ENCODE assay signal across 1 cellular context in the genomic region with DNA sequence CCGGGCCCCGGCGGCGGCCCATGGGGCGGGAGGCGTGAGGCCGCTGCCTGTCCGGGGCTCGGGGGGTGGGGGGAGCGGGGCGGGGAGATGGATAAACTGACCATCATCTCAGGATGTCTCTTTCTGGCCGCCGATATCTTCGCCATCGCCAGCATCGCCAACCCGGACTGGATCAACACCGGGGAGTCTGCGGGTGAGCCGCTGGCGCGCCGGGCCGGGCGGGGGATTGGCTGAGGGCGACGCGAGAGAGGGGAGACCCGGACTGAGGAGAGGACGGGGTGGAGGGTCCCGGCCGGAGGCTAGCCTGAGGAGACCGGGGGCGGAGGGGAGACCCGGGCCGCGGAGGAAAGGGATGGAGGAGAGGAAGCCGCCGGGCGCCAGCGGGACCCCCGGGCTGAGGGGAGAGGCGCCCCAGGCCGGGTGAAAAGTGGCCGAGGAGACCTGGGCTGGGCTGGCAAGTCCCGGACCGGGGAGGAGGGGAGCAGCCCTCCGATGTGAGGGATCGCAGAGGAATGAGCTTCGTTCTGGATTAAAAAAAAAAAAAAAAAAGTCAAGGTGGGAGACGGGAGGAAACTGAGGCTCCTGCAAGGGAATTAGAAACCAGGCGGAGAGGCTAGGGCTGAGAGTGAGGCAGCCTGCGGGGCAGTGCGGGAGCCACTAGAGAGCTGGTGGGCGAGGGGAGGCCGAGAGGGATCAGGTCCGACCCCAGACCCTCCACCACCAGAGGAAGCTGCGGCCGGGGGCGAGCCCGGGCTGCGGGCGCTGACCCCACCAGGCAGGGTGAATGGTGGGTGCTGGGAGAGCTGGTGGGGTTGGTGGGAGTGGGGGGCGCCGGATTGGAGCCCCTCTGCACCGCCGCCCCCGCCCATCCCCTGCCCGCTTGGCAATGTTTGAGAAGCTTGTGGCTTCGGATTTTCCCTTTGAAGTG.
TF ChIP-seq lines count a peak whose summit lies in the region.

No MANE protein-coding gene starts in this region.

TF ChIP-seq in HepG2, 621 proteins besides CTCF, POLR2A, EP300 and RAD21 (continued from another document and continues in another):
- peak; percentile 64; the same call in 1 of the 2 replicates for TF ChIP-seq ZNF362 (CRISPR knock-in tag; IDR thresholded peaks at IDR 0.05; ENCODE audit: borderline replicate concordance)
- TF ChIP-seq SIX1 (CRISPR knock-in tag; IDR thresholded peaks at IDR 0.05; ENCODE audit: borderline replicate concordance): no peak
- TF ChIP-seq RFX1 (IDR thresholded peaks at IDR 0.05): no peak
- TF ChIP-seq NBN (conservative IDR thresholded peaks at IDR 0.05): no peak
- no peak for TF ChIP-seq ZNF775 (CRISPR knock-in tag; IDR thresholded peaks at IDR 0.05; ENCODE audit: borderline replicate concordance)
- TF ChIP-seq, protein P1, sequence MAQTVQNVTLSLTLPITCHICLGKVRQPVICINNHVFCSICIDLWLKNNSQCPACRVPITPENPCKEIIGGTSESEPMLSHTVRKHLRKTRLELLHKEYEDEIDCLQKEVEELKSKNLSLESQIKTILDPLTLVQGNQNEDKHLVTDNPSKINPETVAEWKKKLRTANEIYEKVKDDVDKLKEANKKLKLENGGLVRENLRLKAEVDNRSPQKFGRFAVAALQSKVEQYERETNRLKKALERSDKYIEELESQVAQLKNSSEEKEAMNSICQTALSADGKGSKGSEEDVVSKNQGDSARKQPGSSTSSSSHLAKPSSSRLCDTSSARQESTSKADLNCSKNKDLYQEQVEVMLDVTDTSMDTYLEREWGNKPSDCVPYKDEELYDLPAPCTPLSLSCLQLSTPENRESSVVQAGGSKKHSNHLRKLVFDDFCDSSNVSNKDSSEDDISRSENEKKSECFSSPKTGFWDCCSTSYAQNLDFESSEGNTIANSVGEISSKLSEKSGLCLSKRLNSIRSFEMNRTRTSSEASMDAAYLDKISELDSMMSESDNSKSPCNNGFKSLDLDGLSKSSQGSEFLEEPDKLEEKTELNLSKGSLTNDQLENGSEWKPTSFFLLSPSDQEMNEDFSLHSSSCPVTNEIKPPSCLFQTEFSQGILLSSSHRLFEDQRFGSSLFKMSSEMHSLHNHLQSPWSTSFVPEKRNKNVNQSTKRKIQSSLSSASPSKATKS (CRISPR knock-in tag; IDR thresholded peaks at IDR 0.05): no peak
- 0 out of 2 replicates have a peak, but pooled peaks have one; percentile 4 for TF ChIP-seq ZNF224 (CRISPR knock-in tag; IDR thresholded peaks at IDR 0.05)
- TF ChIP-seq ZNF441 (CRISPR knock-in tag; IDR thresholded peaks at IDR 0.05; ENCODE audit: borderline replicate concordance): no peak
- no peak for TF ChIP-seq NR0B2 (CRISPR knock-in tag; IDR thresholded peaks at IDR 0.05)
- TF ChIP-seq FOXA3 (CRISPR knock-in tag; IDR thresholded peaks at IDR 0.05): no peak
- TF ChIP-seq CHCHD3 (CRISPR knock-in tag; IDR thresholded peaks at IDR 0.05): peak; percentile 63; the same call in 1 of the 2 replicates
- TF ChIP-seq MEIS1 (CRISPR knock-in tag; IDR thresholded peaks at IDR 0.05; ENCODE audit: borderline replicate concordance): no peak
- no peak for TF ChIP-seq RAD51 (IDR thresholded peaks at IDR 0.05; ENCODE audit: borderline replicate concordance)
- TF ChIP-seq ATF7-NPFF (CRISPR knock-in tag; IDR thresholded peaks at IDR 0.05; ENCODE audit: low read depth): 0 out of 2 replicates have a peak, but pooled peaks have one; percentile 63
- 0 out of 2 replicates have a peak, but pooled peaks have one; percentile 29 for TF ChIP-seq SRY (CRISPR knock-in tag; IDR thresholded peaks at IDR 0.05)
- no peak for TF ChIP-seq ZNF646 (CRISPR knock-in tag; IDR thresholded peaks at IDR 0.05)
- TF ChIP-seq ZFP37 (CRISPR knock-in tag; IDR thresholded peaks at IDR 0.05; ENCODE audit: borderline replicate concordance): 0 out of 2 replicates have a peak, but pooled peaks have one; percentile 46
- TF ChIP-seq CENPBD1 (CRISPR knock-in tag; IDR thresholded peaks at IDR 0.05; ENCODE audit: borderline replicate concordance, low read depth): no peak
- no peak for TF ChIP-seq ZNF207 (IDR thresholded peaks at IDR 0.05; ENCODE audit: borderline replicate concordance)
- TF ChIP-seq AGO2 (optimal IDR thresholded peaks at IDR 0.05; ENCODE audit: low read depth, low read length): peak; percentile 64
- no peak for TF ChIP-seq ZNF430 (CRISPR knock-in tag; IDR thresholded peaks at IDR 0.05)
- no peak for TF ChIP-seq ZNF382 (CRISPR knock-in tag; IDR thresholded peaks at IDR 0.05; ENCODE audit: borderline replicate concordance)
- TF ChIP-seq, protein P2, sequence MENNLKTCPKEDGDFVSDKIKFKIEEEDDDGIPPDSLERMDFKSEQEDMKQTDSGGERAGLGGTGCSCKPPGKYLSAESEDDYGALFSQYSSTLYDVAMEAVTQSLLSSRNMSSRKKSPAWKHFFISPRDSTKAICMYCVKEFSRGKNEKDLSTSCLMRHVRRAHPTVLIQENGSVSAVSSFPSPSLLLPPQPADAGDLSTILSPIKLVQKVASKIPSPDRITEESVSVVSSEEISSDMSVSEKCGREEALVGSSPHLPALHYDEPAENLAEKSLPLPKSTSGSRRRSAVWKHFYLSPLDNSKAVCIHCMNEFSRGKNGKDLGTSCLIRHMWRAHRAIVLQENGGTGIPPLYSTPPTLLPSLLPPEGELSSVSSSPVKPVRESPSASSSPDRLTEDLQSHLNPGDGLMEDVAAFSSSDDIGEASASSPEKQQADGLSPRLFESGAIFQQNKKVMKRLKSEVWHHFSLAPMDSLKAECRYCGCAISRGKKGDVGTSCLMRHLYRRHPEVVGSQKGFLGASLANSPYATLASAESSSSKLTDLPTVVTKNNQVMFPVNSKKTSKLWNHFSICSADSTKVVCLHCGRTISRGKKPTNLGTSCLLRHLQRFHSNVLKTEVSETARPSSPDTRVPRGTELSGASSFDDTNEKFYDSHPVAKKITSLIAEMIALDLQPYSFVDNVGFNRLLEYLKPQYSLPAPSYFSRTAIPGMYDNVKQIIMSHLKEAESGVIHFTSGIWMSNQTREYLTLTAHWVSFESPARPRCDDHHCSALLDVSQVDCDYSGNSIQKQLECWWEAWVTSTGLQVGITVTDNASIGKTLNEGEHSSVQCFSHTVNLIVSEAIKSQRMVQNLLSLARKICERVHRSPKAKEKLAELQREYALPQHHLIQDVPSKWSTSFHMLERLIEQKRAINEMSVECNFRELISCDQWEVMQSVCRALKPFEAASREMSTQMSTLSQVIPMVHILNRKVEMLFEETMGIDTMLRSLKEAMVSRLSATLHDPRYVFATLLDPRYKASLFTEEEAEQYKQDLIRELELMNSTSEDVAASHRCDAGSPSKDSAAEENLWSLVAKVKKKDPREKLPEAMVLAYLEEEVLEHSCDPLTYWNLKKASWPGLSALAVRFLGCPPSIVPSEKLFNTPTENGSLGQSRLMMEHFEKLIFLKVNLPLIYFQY (CRISPR knock-in tag; IDR thresholded peaks at IDR 0.05; ENCODE audit: borderline replicate concordance): no peak
- peak; percentile 86 for TF ChIP-seq ZBTB7A (CRISPR knock-in tag; IDR thresholded peaks at IDR 0.05)
- no peak for TF ChIP-seq THRA (CRISPR knock-in tag; IDR thresholded peaks at IDR 0.05; ENCODE audit: borderline replicate concordance)
- no peak for TF ChIP-seq ZNF550 (CRISPR knock-in tag; IDR thresholded peaks at IDR 0.05; ENCODE audit: borderline replicate concordance)
- TF ChIP-seq YEATS4 (CRISPR knock-in tag; IDR thresholded peaks at IDR 0.05; ENCODE audit: borderline replicate concordance): peak; percentile 2; the same call in 1 of the 2 replicates
- peak; percentile 39; the same call in 1 of the 2 replicates for TF ChIP-seq ZNF143 (CRISPR knock-in tag; IDR thresholded peaks at IDR 0.05)
- TF ChIP-seq, protein P3, sequence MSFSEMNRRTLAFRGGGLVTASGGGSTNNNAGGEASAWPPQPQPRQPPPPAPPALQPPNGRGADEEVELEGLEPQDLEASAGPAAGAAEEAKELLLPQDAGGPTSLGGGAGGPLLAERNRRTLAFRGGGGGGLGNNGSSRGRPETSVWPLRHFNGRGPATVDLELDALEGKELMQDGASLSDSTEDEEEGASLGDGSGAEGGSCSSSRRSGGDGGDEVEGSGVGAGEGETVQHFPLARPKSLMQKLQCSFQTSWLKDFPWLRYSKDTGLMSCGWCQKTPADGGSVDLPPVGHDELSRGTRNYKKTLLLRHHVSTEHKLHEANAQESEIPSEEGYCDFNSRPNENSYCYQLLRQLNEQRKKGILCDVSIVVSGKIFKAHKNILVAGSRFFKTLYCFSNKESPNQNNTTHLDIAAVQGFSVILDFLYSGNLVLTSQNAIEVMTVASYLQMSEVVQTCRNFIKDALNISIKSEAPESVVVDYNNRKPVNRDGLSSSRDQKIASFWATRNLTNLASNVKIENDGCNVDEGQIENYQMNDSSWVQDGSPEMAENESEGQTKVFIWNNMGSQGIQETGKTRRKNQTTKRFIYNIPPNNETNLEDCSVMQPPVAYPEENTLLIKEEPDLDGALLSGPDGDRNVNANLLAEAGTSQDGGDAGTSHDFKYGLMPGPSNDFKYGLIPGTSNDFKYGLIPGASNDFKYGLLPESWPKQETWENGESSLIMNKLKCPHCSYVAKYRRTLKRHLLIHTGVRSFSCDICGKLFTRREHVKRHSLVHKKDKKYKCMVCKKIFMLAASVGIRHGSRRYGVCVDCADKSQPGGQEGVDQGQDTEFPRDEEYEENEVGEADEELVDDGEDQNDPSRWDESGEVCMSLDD (CRISPR knock-in tag; IDR thresholded peaks at IDR 0.05; ENCODE audit: borderline replicate concordance): 0 out of 2 replicates have a peak, but pooled peaks have one; percentile 44
- no peak for TF ChIP-seq ZNF672 (CRISPR knock-in tag; IDR thresholded peaks at IDR 0.05)
- TF ChIP-seq AKAP8 (CRISPR knock-in tag; IDR thresholded peaks at IDR 0.05): 0 out of 2 replicates have a peak, but pooled peaks have one; percentile 44
- no peak; the same call in 1 of the 2 replicates for TF ChIP-seq ZIK1 (CRISPR knock-in tag; IDR thresholded peaks at IDR 0.05; ENCODE audit: borderline replicate concordance, low read depth)
- peak; percentile 35 for TF ChIP-seq HDAC1 (CRISPR knock-in tag; IDR thresholded peaks at IDR 0.05)
